ENCODE assay signal across 12 cellular contexts in genomic region chr10:34244787-34245484, GRCh38.
"Had no signal": no experiment of that assay in that cellular context is flagged by ENCODE, and none has a peak within 500 bp of the region (broad histone marks: within the 10 kb centered on the region; RNA-seq: fewer than 3 reads in every experiment).

No MANE protein-coding gene starts in this region.

- H3K36me3 Mint-ChIP-seq: naive thymus-derived CD4-positive, alpha-beta T cell had no signal

- H3K27me3 ChIP-seq: colonic mucosa, heart left ventricle, ovary, right atrium auricular region had no signal

- H3K4me1 ChIP-seq: colonic mucosa, heart left ventricle, right atrium auricular region had no signal

- ATAC-seq: heart left ventricle; left colon; naive thymus-derived CD4-positive, alpha-beta T cell had no signal

- H3K4me3 ChIP-seq: colonic mucosa, heart left ventricle, ovary, right atrium auricular region had no signal

- H3K27ac Mint-ChIP-seq: naive thymus-derived CD4-positive, alpha-beta T cell had no signal

- H3K9me3 Mint-ChIP-seq: neural crest cell had no signal

- DNase-seq: colonic mucosa; dermis blood vessel endothelial cell; heart left ventricle; hippocampal formation; left colon; naive thymus-derived CD4-positive, alpha-beta T cell; ovary; small intestine; stimulated activated CD4-positive, alpha-beta T cell treated with anti-CD3 and anti-CD28 coated beads, Interleukin-2, amount 100 ng/mL, for 48 hours; stimulated activated naive CD4-positive, alpha-beta T cell treated with Interleukin-2 at 50 U/mL for 16 hours had no signal

- H3K9me3 ChIP-seq: colonic mucosa, heart left ventricle, ovary, right atrium auricular region had no signal

- H3K27ac ChIP-seq: colonic mucosa, heart left ventricle, ovary, right atrium auricular region had no signal

- H3K27me3 Mint-ChIP-seq: naive thymus-derived CD4-positive, alpha-beta T cell had no signal

- H3K36me3 ChIP-seq: colonic mucosa, heart left ventricle, ovary, right atrium auricular region had no signal

- H3K4me3 Mint-ChIP-seq: naive thymus-derived CD4-positive, alpha-beta T cell; neural crest cell had no signal
